Comparison of ENCODE assay signal across 16 cellular contexts in the genomic region with DNA sequence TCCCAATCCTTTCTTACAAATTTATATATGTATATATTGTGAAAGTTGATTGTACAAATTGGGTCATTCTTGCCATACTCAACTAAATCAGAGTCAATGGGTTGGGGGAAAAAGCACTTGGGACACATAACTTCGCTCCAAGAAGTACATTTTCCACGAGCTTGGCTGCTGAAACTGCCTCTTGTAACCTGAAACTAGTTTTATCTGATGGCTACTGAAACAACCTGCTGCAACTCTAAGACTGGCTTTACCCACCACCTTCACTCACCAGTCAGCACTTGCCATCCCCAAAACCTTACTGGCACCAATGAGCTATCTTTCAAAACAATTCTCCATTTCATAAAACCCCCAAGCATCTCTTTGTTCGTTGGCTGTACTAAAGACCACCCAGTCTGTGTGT. TPM values are rescaled to one million over a fixed set of nuclear protein-coding genes. Genes with fewer than 3 reads are reported as not detected.
DNase-seq lines count a peak whose midpoint lies in the region; ATAC-seq, FAIRE-seq and TF ChIP-seq lines count a peak whose summit lies in the region.
"Had no signal": no experiment of that assay in that cellular context is flagged by ENCODE, and none has a peak within 500 bp of the region (broad histone marks: within the 10 kb centered on the region; RNA-seq: fewer than 3 reads in every experiment).

No MANE protein-coding gene starts in this region.

- no TSS peak for BruUV-seq in HepG2 (replicated peaks; lab: Mats Ljungman, UMichigan)

- no peak overlapping the region for H2AFZ ChIP-seq in HepG2 (ENCODE audit: low read length)
- peak overlapping the region; percentile 10 for H2AFZ ChIP-seq in parathyroid adenoma

- TF ChIP-seq EP300 in HepG2 (IDR thresholded peaks at IDR 0.05; ENCODE audit: low read depth in 2 of 2, low read length in 2 of 2): no peak
- TF ChIP-seq EP300 in HepG2 (CRISPR knock-in tag; IDR thresholded peaks at IDR 0.05; ENCODE audit: borderline replicate concordance): no peak

- H4K20me1 ChIP-seq in HepG2 (ENCODE audit: insufficient read depth, low read length): no peaks in the 10 kb centered on the region

- H3K79me2 ChIP-seq in HepG2 (ENCODE audit: insufficient read depth, low read length) (no peaks in the 10 kb centered on the region), parathyroid adenoma (no peaks in the 10 kb centered on the region)

- in situ Hi-C loops in HepG2 (cut with HindIII; ENCODE audit: extremely low pct_ligation_motif_present, low pct_unique_long_range_greater_than_20kb): no loop called here

- DNase-seq in HepG2 (ENCODE audit: low spot score) (no peak), right lobe of liver (no peak)
- DNase-seq: CD4-positive, CD25-positive, alpha-beta regulatory T cell; DMS79; NCI-H1436; NCI-H2029 treated with DMSO at 0.1 percent for 48 hours; RPMI8226; SW 1271 had no signal

- TF ChIP-seq CTCF in HepG2 (CRISPR knock-in tag; IDR thresholded peaks at IDR 0.05): no peak
- TF ChIP-seq CTCF in right lobe of liver (IDR thresholded peaks at IDR 0.05): no peak
- TF ChIP-seq CTCF in parathyroid adenoma (IDR thresholded peaks at IDR 0.05): no peak

- CTCF ChIA-PET in HepG2 (lab: Yijun Ruan, JAX; ENCODE audit: low intra/inter-chr PET ratio, low total read pairs): no interaction called here

- intact Hi-C loops in HepG2 (cut with micrococcal nuclease; ENCODE audit: unreplicated experiment) (no loop called here), right lobe of liver (cut with DNase I) (no loop called here)

- no peak for FAIRE-seq in HepG2 (lab: Jason Lieb, UNC)
- FAIRE-seq: GM12878, GM18507 had no signal

- H3K4me2 ChIP-seq in HepG2 (ENCODE audit: low read depth, low read length) (no peak overlapping the region), parathyroid adenoma (ENCODE audit: low read length) (peak overlapping the region; percentile 31)

- no peak overlapping the region for H3K9ac ChIP-seq in HepG2 (ENCODE audit: insufficient read depth, low read depth, low read length)
- H3K9ac ChIP-seq in parathyroid adenoma: no peak overlapping the region

- no peak for TF ChIP-seq RAD21 in HepG2 (CRISPR knock-in tag; IDR thresholded peaks at IDR 0.05)

- H3K27me3 ChIP-seq in HepG2 (ENCODE audit: control insufficient read depth in 1 of 2, insufficient read depth in 2 of 2, low read length in 2 of 2) (no peaks in the 10 kb centered on the region; a peak in 1 of 5 replicates), right lobe of liver (no peaks in the 10 kb centered on the region), parathyroid adenoma (ENCODE audit: control insufficient read depth, insufficient read depth, low read length) (no peaks in the 10 kb centered on the region)

- ATAC-seq in HepG2: no peak
- ATAC-seq in right lobe of liver: no peak
- ATAC-seq in HG02885 (IDR thresholded peaks at IDR 0.05; ENCODE audit: poor library complexity, unreplicated experiment): no peak
- ATAC-seq: GM12878 had no signal

- H3K9me3 ChIP-seq in HepG2 (ENCODE audit: low read length): no peaks in the 10 kb centered on the region
- H3K9me3 ChIP-seq in right lobe of liver: no peaks in the 10 kb centered on the region
- no peaks in the 10 kb centered on the region for H3K9me3 ChIP-seq in parathyroid adenoma (ENCODE audit: control insufficient read depth, low read length)
- H3K9me3 ChIP-seq: HAP-1 had no signal

- H3K27ac ChIP-seq in HepG2 (ENCODE audit: extremely low read length, insufficient read depth, low read length) (no peak overlapping the region), right lobe of liver (no peak overlapping the region), parathyroid adenoma (no peak overlapping the region)

- 23% methylated on average over 3 of the region's 3 CpGs for WGBS in HepG2 (ENCODE audit: low lambda C conversion rate)
- 62% methylated on average over 3 of the region's 3 CpGs for WGBS in right lobe of liver (ENCODE audit: insufficient coverage, low coverage, low lambda C conversion rate, missing lambda C conversion rate)

- TF ChIP-seq POLR2A in HepG2 (IDR thresholded peaks at IDR 0.05; ENCODE audit: insufficient read depth in 1 of 2, low read depth in 2 of 2, low read length in 2 of 2) (no peak), right lobe of liver (IDR thresholded peaks at IDR 0.05) (no peak)

- POLR2A ChIA-PET in HepG2 (lab: Yijun Ruan, JAX): no interaction called here

- H3K4me1 ChIP-seq in HepG2 (ENCODE audit: insufficient read depth, low read length) (no peaks in the 10 kb centered on the region), right lobe of liver (no peaks in the 10 kb centered on the region), parathyroid adenoma (peaks cover 2% of the 10 kb centered on the region)
- H3K4me1 ChIP-seq: HAP-1 had no signal

- H3K4me3 ChIP-seq in HepG2 (replicated peaks in 1 of 3; ENCODE audit: insufficient read depth in 1 of 3, low read depth in 2 of 3, low read length in 3 of 3): no peak overlapping the region
- H3K4me3 ChIP-seq in right lobe of liver: no peak overlapping the region
- no peak overlapping the region for H3K4me3 ChIP-seq in parathyroid adenoma (ENCODE audit: low read depth, low read length)
- H3K4me3 ChIP-seq: GM12878, HAP-1 had no signal

- no peaks in the 10 kb centered on the region for H3K36me3 ChIP-seq in HepG2 (replicated peaks in 1 of 2; ENCODE audit: control insufficient read depth in 1 of 2, insufficient read depth in 2 of 2, low read length in 2 of 2)
- no peaks in the 10 kb centered on the region for H3K36me3 ChIP-seq in right lobe of liver
- no peaks in the 10 kb centered on the region for H3K36me3 ChIP-seq in parathyroid adenoma (ENCODE audit: control insufficient read depth, insufficient read depth, low read length)
- H3K36me3 ChIP-seq: HAP-1 had no signal

RNA-seq across cellular contexts. Expression of gene MYCBPAP, which starts 14.5 kb away (rescaled TPM):
- total RNA-seq in HepG2 (2016; rRNA removed; fragmentation: Illumina TruSeq; extraction: Trizol) (0.24 and 0.36 TPM in 2 replicates), right lobe of liver (under 1 TPM in 1 of 6 experiments, not detected in 5; 0.51 TPM)
- not detected in 2 replicates for total RNA-seq in HepG2 (2016; cell fraction: cytosol; rRNA removed; fragmentation: Illumina TruSeq; extraction: Trizol; ENCODE audit: low read depth)
- 0.09 and 0.32 TPM in 2 replicates for total RNA-seq in HepG2 (2016; cell fraction: insoluble cytoplasmic fraction; rRNA removed; fragmentation: Illumina TruSeq; extraction: Trizol)
- total RNA-seq in HepG2 (2016; cell fraction: membrane; rRNA removed; fragmentation: Illumina TruSeq; extraction: Trizol): 0.41 TPM in 1 of 2 replicates, not detected in the other
- total RNA-seq in HepG2 (2016; cell fraction: nucleus; rRNA removed; fragmentation: Illumina TruSeq; extraction: Trizol): 0.47 and 1.0 TPM in 2 replicates
- 0.18 and 0.22 TPM in 2 replicates for polyA plus RNA-seq in HepG2 (2011; rRNA removed)
- 0.12 and 0.13 TPM in 2 replicates for polyA plus RNA-seq in HepG2 (2011; cell fraction: cytosol; rRNA removed)
- 0.69 and 1.0 TPM in 2 replicates for polyA plus RNA-seq in HepG2 (2011; cell fraction: nucleus; rRNA removed)
- polyA plus RNA-seq in HepG2 (2012): 0.48 and 0.56 TPM in 2 replicates
- polyA plus RNA-seq in HepG2 (2016; cell fraction: cytosol; fragmentation: Illumina TruSeq; extraction: Trizol; ENCODE audit: low read depth): not detected in 2 replicates
- 0.36 and 0.41 TPM in 2 replicates for polyA plus RNA-seq in HepG2 (2016; cell fraction: insoluble cytoplasmic fraction; fragmentation: Illumina TruSeq; extraction: Trizol; ENCODE audit: low read depth)
- 0.07 TPM in 1 of 2 replicates, not detected in the other for polyA plus RNA-seq in HepG2 (2016; cell fraction: membrane; fragmentation: Illumina TruSeq; extraction: Trizol; ENCODE audit: low read depth)
- polyA plus RNA-seq in HepG2 (2016; cell fraction: nucleus; fragmentation: Illumina TruSeq; extraction: Trizol; ENCODE audit: insufficient read depth, low read depth): 0.93 and 1.1 TPM in 2 replicates
- polyA minus RNA-seq in HepG2 (2011; rRNA and poly(A)+ RNA removed; ENCODE audit: low replicate concordance): 0.33 TPM in 1 of 2 replicates, not detected in the other
- not detected in 2 replicates for polyA minus RNA-seq in HepG2 (2011; cell fraction: cytosol; rRNA and poly(A)+ RNA removed)
- 0.52 and 0.75 TPM in 2 replicates for polyA minus RNA-seq in HepG2 (2011; cell fraction: nucleus; rRNA and poly(A)+ RNA removed)
- total RNA-seq: HT-29 had no signal

RNA-seq across cellular contexts. Expression of gene RSAD1, which starts 15.1 kb away (rescaled TPM):
- total RNA-seq in HepG2 (2016; rRNA removed; fragmentation: Illumina TruSeq; extraction: Trizol) (16.0 and 22.7 TPM in 2 replicates), right lobe of liver (10 to 100 TPM; 17.9 to 26.6 (median 23.4) TPM)
- 7.3 and 10.0 TPM in 2 replicates for total RNA-seq in HepG2 (2016; cell fraction: cytosol; rRNA removed; fragmentation: Illumina TruSeq; extraction: Trizol; ENCODE audit: low read depth)
- total RNA-seq in HepG2 (2016; cell fraction: insoluble cytoplasmic fraction; rRNA removed; fragmentation: Illumina TruSeq; extraction: Trizol): 16.9 and 22.5 TPM in 2 replicates
- total RNA-seq in HepG2 (2016; cell fraction: membrane; rRNA removed; fragmentation: Illumina TruSeq; extraction: Trizol): 13.4 and 14.3 TPM in 2 replicates
- 30.4 and 33.5 TPM in 2 replicates for total RNA-seq in HepG2 (2016; cell fraction: nucleus; rRNA removed; fragmentation: Illumina TruSeq; extraction: Trizol)
- polyA plus RNA-seq in HepG2 (2011; rRNA removed): 27.7 and 36.1 TPM in 2 replicates
- 18.4 and 20.0 TPM in 2 replicates for polyA plus RNA-seq in HepG2 (2011; cell fraction: cytosol; rRNA removed)
- polyA plus RNA-seq in HepG2 (2011; cell fraction: nucleus; rRNA removed): 105 and 113 TPM in 2 replicates
- 23.6 and 33.3 TPM in 2 replicates for polyA plus RNA-seq in HepG2 (2012)
- polyA plus RNA-seq in HepG2 (2016; cell fraction: cytosol; fragmentation: Illumina TruSeq; extraction: Trizol; ENCODE audit: low read depth): 5.4 and 6.8 TPM in 2 replicates
- polyA plus RNA-seq in HepG2 (2016; cell fraction: insoluble cytoplasmic fraction; fragmentation: Illumina TruSeq; extraction: Trizol; ENCODE audit: low read depth): 26.1 and 30.3 TPM in 2 replicates
- 12.5 and 12.8 TPM in 2 replicates for polyA plus RNA-seq in HepG2 (2016; cell fraction: membrane; fragmentation: Illumina TruSeq; extraction: Trizol; ENCODE audit: low read depth)
- polyA plus RNA-seq in HepG2 (2016; cell fraction: nucleus; fragmentation: Illumina TruSeq; extraction: Trizol; ENCODE audit: insufficient read depth, low read depth): 76.0 and 77.9 TPM in 2 replicates
- 18.5 and 34.3 TPM in 2 replicates for polyA minus RNA-seq in HepG2 (2011; rRNA and poly(A)+ RNA removed; ENCODE audit: low replicate concordance)
- polyA minus RNA-seq in HepG2 (2011; cell fraction: cytosol; rRNA and poly(A)+ RNA removed): 8.6 and 9.4 TPM in 2 replicates
- polyA minus RNA-seq in HepG2 (2011; cell fraction: nucleus; rRNA and poly(A)+ RNA removed): 53.4 and 55.7 TPM in 2 replicates

RNA-seq across cellular contexts. Expression of gene CHAD, which starts 25.1 kb away (rescaled TPM):
- total RNA-seq in HepG2 (2016; rRNA removed; fragmentation: Illumina TruSeq; extraction: Trizol) (not detected in 2 replicates), right lobe of liver (10 to 100 TPM in 2 of 6 experiments, 1 to 10 TPM in 4; 1.0 to 11.3 (median 3.8) TPM)
- not detected in 2 replicates for total RNA-seq in HepG2 (2016; cell fraction: cytosol; rRNA removed; fragmentation: Illumina TruSeq; extraction: Trizol; ENCODE audit: low read depth)
- total RNA-seq in HepG2 (2016; cell fraction: insoluble cytoplasmic fraction; rRNA removed; fragmentation: Illumina TruSeq; extraction: Trizol): 0.09 TPM in 1 of 2 replicates, not detected in the other
- total RNA-seq in HepG2 (2016; cell fraction: membrane; rRNA removed; fragmentation: Illumina TruSeq; extraction: Trizol): not detected in 2 replicates
- not detected in 2 replicates for total RNA-seq in HepG2 (2016; cell fraction: nucleus; rRNA removed; fragmentation: Illumina TruSeq; extraction: Trizol)
- polyA plus RNA-seq in HepG2 (2011; rRNA removed): 1.4 and 2.2 TPM in 2 replicates
- polyA plus RNA-seq in HepG2 (2011; cell fraction: cytosol; rRNA removed): 0.56 and 1.1 TPM in 2 replicates
- 7.9 and 10.0 TPM in 2 replicates for polyA plus RNA-seq in HepG2 (2011; cell fraction: nucleus; rRNA removed)
- polyA plus RNA-seq in HepG2 (2012): 4.3 and 5.0 TPM in 2 replicates
- polyA plus RNA-seq in HepG2 (2016; cell fraction: cytosol; fragmentation: Illumina TruSeq; extraction: Trizol; ENCODE audit: low read depth): not detected in 2 replicates
- not detected in 2 replicates for polyA plus RNA-seq in HepG2 (2016; cell fraction: insoluble cytoplasmic fraction; fragmentation: Illumina TruSeq; extraction: Trizol; ENCODE audit: low read depth)
- polyA plus RNA-seq in HepG2 (2016; cell fraction: membrane; fragmentation: Illumina TruSeq; extraction: Trizol; ENCODE audit: low read depth): not detected in 2 replicates
- polyA plus RNA-seq in HepG2 (2016; cell fraction: nucleus; fragmentation: Illumina TruSeq; extraction: Trizol; ENCODE audit: insufficient read depth, low read depth): 1.1 TPM in 1 of 2 replicates, not detected in the other
- 0.07 and 1.3 TPM in 2 replicates for polyA minus RNA-seq in HepG2 (2011; rRNA and poly(A)+ RNA removed; ENCODE audit: low replicate concordance)
- polyA minus RNA-seq in HepG2 (2011; cell fraction: cytosol; rRNA and poly(A)+ RNA removed): not detected in 2 replicates
- 0.64 and 0.87 TPM in 2 replicates for polyA minus RNA-seq in HepG2 (2011; cell fraction: nucleus; rRNA and poly(A)+ RNA removed)
- total RNA-seq: CD4-positive, CD25-positive, alpha-beta regulatory T cell; G401; GM12878; HT-29 had no signal
- polyA plus RNA-seq: CD4-positive, CD25-positive, alpha-beta regulatory T cell had no signal

RNA-seq across cellular contexts. Expression of gene EPN3, which starts 38.8 kb away (rescaled TPM):
- total RNA-seq in HepG2 (2016; rRNA removed; fragmentation: Illumina TruSeq; extraction: Trizol) (0.41 and 0.95 TPM in 2 replicates), right lobe of liver (under 1 TPM in 2 of 6 experiments, not detected in 4; 0.06 to 0.27 TPM)
- total RNA-seq in HepG2 (2016; cell fraction: cytosol; rRNA removed; fragmentation: Illumina TruSeq; extraction: Trizol; ENCODE audit: low read depth): 0.88 and 1.1 TPM in 2 replicates
- 0.54 and 0.71 TPM in 2 replicates for total RNA-seq in HepG2 (2016; cell fraction: insoluble cytoplasmic fraction; rRNA removed; fragmentation: Illumina TruSeq; extraction: Trizol)
- 0.90 and 1.3 TPM in 2 replicates for total RNA-seq in HepG2 (2016; cell fraction: membrane; rRNA removed; fragmentation: Illumina TruSeq; extraction: Trizol)
- total RNA-seq in HepG2 (2016; cell fraction: nucleus; rRNA removed; fragmentation: Illumina TruSeq; extraction: Trizol): 1.1 and 1.6 TPM in 2 replicates
- polyA plus RNA-seq in HepG2 (2011; rRNA removed): 0.05 and 0.11 TPM in 2 replicates
- polyA plus RNA-seq in HepG2 (2011; cell fraction: cytosol; rRNA removed): 0.04 and 0.09 TPM in 2 replicates
- 0.23 and 0.35 TPM in 2 replicates for polyA plus RNA-seq in HepG2 (2011; cell fraction: nucleus; rRNA removed)
- polyA plus RNA-seq in HepG2 (2012): 0.09 and 0.15 TPM in 2 replicates
- polyA plus RNA-seq in HepG2 (2016; cell fraction: cytosol; fragmentation: Illumina TruSeq; extraction: Trizol; ENCODE audit: low read depth): 0.40 and 0.55 TPM in 2 replicates
- polyA plus RNA-seq in HepG2 (2016; cell fraction: insoluble cytoplasmic fraction; fragmentation: Illumina TruSeq; extraction: Trizol; ENCODE audit: low read depth): 1.2 and 1.4 TPM in 2 replicates
- polyA plus RNA-seq in HepG2 (2016; cell fraction: membrane; fragmentation: Illumina TruSeq; extraction: Trizol; ENCODE audit: low read depth): 0.73 and 0.91 TPM in 2 replicates
- 1.2 and 1.7 TPM in 2 replicates for polyA plus RNA-seq in HepG2 (2016; cell fraction: nucleus; fragmentation: Illumina TruSeq; extraction: Trizol; ENCODE audit: insufficient read depth, low read depth)
- polyA minus RNA-seq in HepG2 (2011; rRNA and poly(A)+ RNA removed; ENCODE audit: low replicate concordance): 0.35 and 1.4 TPM in 2 replicates
- 0.20 and 0.53 TPM in 2 replicates for polyA minus RNA-seq in HepG2 (2011; cell fraction: cytosol; rRNA and poly(A)+ RNA removed)
- polyA minus RNA-seq in HepG2 (2011; cell fraction: nucleus; rRNA and poly(A)+ RNA removed): 1.1 and 3.2 TPM in 2 replicates
- total RNA-seq: CD4-positive, CD25-positive, alpha-beta regulatory T cell; GM12878 had no signal
- polyA plus RNA-seq: CD4-positive, CD25-positive, alpha-beta regulatory T cell; IgD-negative memory B cell had no signal

RNA-seq across cellular contexts. Expression of gene SPATA20, which starts 53.2 kb away (rescaled TPM):
- total RNA-seq in HepG2 (2016; rRNA removed; fragmentation: Illumina TruSeq; extraction: Trizol) (35.7 and 64.8 TPM in 2 replicates), right lobe of liver (100 to 1,000 TPM in 1 of 6 experiments, 10 to 100 TPM in 5; 29.6 to 203 (median 34.2) TPM)
- total RNA-seq in HepG2 (2016; cell fraction: cytosol; rRNA removed; fragmentation: Illumina TruSeq; extraction: Trizol; ENCODE audit: low read depth): 38.7 and 45.5 TPM in 2 replicates
- 31.6 and 65.5 TPM in 2 replicates for total RNA-seq in HepG2 (2016; cell fraction: insoluble cytoplasmic fraction; rRNA removed; fragmentation: Illumina TruSeq; extraction: Trizol)
- total RNA-seq in HepG2 (2016; cell fraction: membrane; rRNA removed; fragmentation: Illumina TruSeq; extraction: Trizol): 64.2 and 68.5 TPM in 2 replicates
- 65.8 and 68.8 TPM in 2 replicates for total RNA-seq in HepG2 (2016; cell fraction: nucleus; rRNA removed; fragmentation: Illumina TruSeq; extraction: Trizol)
- 36.1 and 38.1 TPM in 2 replicates for polyA plus RNA-seq in HepG2 (2011; rRNA removed)
- 16.3 and 29.3 TPM in 2 replicates for polyA plus RNA-seq in HepG2 (2011; cell fraction: cytosol; rRNA removed)
- polyA plus RNA-seq in HepG2 (2011; cell fraction: nucleus; rRNA removed): 301 and 348 TPM in 2 replicates
- 22.4 and 25.0 TPM in 2 replicates for polyA plus RNA-seq in HepG2 (2012)
- polyA plus RNA-seq in HepG2 (2016; cell fraction: cytosol; fragmentation: Illumina TruSeq; extraction: Trizol; ENCODE audit: low read depth): 38.7 and 44.0 TPM in 2 replicates
- polyA plus RNA-seq in HepG2 (2016; cell fraction: insoluble cytoplasmic fraction; fragmentation: Illumina TruSeq; extraction: Trizol; ENCODE audit: low read depth): 36.7 and 39.9 TPM in 2 replicates
- 62.1 and 66.1 TPM in 2 replicates for polyA plus RNA-seq in HepG2 (2016; cell fraction: membrane; fragmentation: Illumina TruSeq; extraction: Trizol; ENCODE audit: low read depth)
- 150 and 152 TPM in 2 replicates for polyA plus RNA-seq in HepG2 (2016; cell fraction: nucleus; fragmentation: Illumina TruSeq; extraction: Trizol; ENCODE audit: insufficient read depth, low read depth)
- 11.3 and 57.4 TPM in 2 replicates for polyA minus RNA-seq in HepG2 (2011; rRNA and poly(A)+ RNA removed; ENCODE audit: low replicate concordance)
- polyA minus RNA-seq in HepG2 (2011; cell fraction: cytosol; rRNA and poly(A)+ RNA removed): 12.1 and 17.9 TPM in 2 replicates
- 52.6 and 68.2 TPM in 2 replicates for polyA minus RNA-seq in HepG2 (2011; cell fraction: nucleus; rRNA and poly(A)+ RNA removed)
